In the genomic region with DNA sequence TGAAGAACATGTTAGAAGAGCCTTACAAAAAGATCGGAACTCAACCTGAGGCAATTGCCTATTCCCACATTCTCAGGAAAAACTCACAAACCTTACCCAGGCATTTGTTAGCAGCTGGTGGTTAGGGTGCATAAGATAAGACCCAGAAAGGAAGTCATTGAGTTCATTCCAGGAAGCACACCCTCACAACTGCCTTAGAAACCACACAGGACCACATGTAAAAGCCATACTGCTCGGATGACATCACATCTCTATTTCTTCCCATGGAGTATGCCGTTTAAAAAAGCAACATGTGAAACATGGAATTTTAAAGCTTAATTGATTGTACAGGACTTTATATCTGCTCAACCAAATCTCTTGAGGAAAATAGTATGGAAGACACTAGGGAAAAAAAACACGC, we compare ENCODE assay signal across 18 cellular contexts.
DNase-seq lines count a peak whose midpoint lies in the region; ATAC-seq and FAIRE-seq lines count a peak whose summit lies in the region.
"Had no signal": no experiment of that assay in that cellular context is flagged by ENCODE, and none has a peak within 500 bp of the region (broad histone marks: within the 10 kb centered on the region; RNA-seq: fewer than 3 reads in every experiment).

No MANE protein-coding gene starts in this region.

- H3K4me1 ChIP-seq in CD8-positive, alpha-beta memory T cell (ENCODE audit: insufficient read depth, low read length): no peaks in the 10 kb centered on the region
- H3K4me1 ChIP-seq: ascending aorta, prostate gland had no signal

- no peak overlapping the region for H3K4me3 Mint-ChIP-seq in activated CD4-positive, alpha-beta memory T cell treated with anti-CD3 and anti-CD28 coated beads, Interleukin-2, amount 10 ng/mL, durations not matched to agents 7 days and 5 days
- H3K4me3 Mint-ChIP-seq in activated CD4-positive, alpha-beta memory T cell treated with anti-CD3 and anti-CD28 coated beads for 36 hours: no peak overlapping the region
- peak overlapping the region in 2 of 7 donors; percentile 24 to 41 for H3K4me3 Mint-ChIP-seq in CD8-positive, alpha-beta memory T cell
- H3K4me3 Mint-ChIP-seq: GM23338, memory B cell had no signal

- ATAC-seq in HG02759 (IDR thresholded peaks at IDR 0.05; ENCODE audit: unreplicated experiment): peak; percentile 65
- ATAC-seq: GM23338, K562 had no signal

- H3K27me3 Mint-ChIP-seq in activated CD4-positive, alpha-beta memory T cell treated with anti-CD3 and anti-CD28 coated beads, Interleukin-2, amount 10 ng/mL, durations not matched to agents 7 days and 5 days: no peaks in the 10 kb centered on the region
- H3K27me3 Mint-ChIP-seq in activated CD4-positive, alpha-beta memory T cell treated with anti-CD3 and anti-CD28 coated beads for 36 hours: no peaks in the 10 kb centered on the region
- no peaks in the 10 kb centered on the region for H3K27me3 Mint-ChIP-seq in CD8-positive, alpha-beta memory T cell

- CTCF ChIA-PET in activated CD4-positive, alpha-beta memory T cell treated with anti-CD3 and anti-CD28 coated beads, Interleukin-2, amount 10 ng/mL, durations not matched to agents 7 days and 5 days (lab: Charles Lee): interaction anchor here (0.8 to 1.6 kb wide), 2 partner anchors 23 to 378 kb away, joined by 3 read pairs; no protein-coding TSS in a partner anchor
- CTCF ChIA-PET in activated CD4-positive, alpha-beta memory T cell treated with anti-CD3 and anti-CD28 coated beads for 36 hours (lab: Charles Lee): interaction anchor here (1.2 to 1.5 kb wide), 3 partner anchors 11 to 23 kb away, joined by 3 to 4 read pairs (median 4); no protein-coding TSS in a partner anchor
- CTCF ChIA-PET in CD8-positive, alpha-beta memory T cell (lab: Charles Lee): no interaction called here

- H3K36me3 ChIP-seq in CD8-positive, alpha-beta memory T cell (ENCODE audit: insufficient read depth, low read length): no peaks in the 10 kb centered on the region
- H3K36me3 ChIP-seq: ascending aorta, prostate gland had no signal

- H3K9me3 Mint-ChIP-seq in activated CD4-positive, alpha-beta memory T cell treated with anti-CD3 and anti-CD28 coated beads, Interleukin-2, amount 10 ng/mL, durations not matched to agents 7 days and 5 days: no peaks in the 10 kb centered on the region
- H3K9me3 Mint-ChIP-seq in activated CD4-positive, alpha-beta memory T cell treated with anti-CD3 and anti-CD28 coated beads for 36 hours: no peaks in the 10 kb centered on the region
- H3K9me3 Mint-ChIP-seq in CD8-positive, alpha-beta memory T cell: no peaks in the 10 kb centered on the region
- H3K9me3 Mint-ChIP-seq: GM23338, memory B cell had no signal

- peaks cover 19% of the 10 kb centered on the region for H3K4me1 Mint-ChIP-seq in activated CD4-positive, alpha-beta memory T cell treated with anti-CD3 and anti-CD28 coated beads, Interleukin-2, amount 10 ng/mL, durations not matched to agents 7 days and 5 days
- H3K4me1 Mint-ChIP-seq in activated CD4-positive, alpha-beta memory T cell treated with anti-CD3 and anti-CD28 coated beads for 36 hours (ENCODE audit: low read depth): peaks cover 9% of the 10 kb centered on the region
- peaks cover 5 to 10% (median 9%) of the 10 kb centered on the region in 3 donors for H3K4me1 Mint-ChIP-seq in CD8-positive, alpha-beta memory T cell

- no peaks in the 10 kb centered on the region for H3K36me3 Mint-ChIP-seq in activated CD4-positive, alpha-beta memory T cell treated with anti-CD3 and anti-CD28 coated beads, Interleukin-2, amount 10 ng/mL, durations not matched to agents 7 days and 5 days (ENCODE audit: low read depth)
- no peaks in the 10 kb centered on the region for H3K36me3 Mint-ChIP-seq in activated CD4-positive, alpha-beta memory T cell treated with anti-CD3 and anti-CD28 coated beads for 36 hours
- no peaks in the 10 kb centered on the region for H3K36me3 Mint-ChIP-seq in CD8-positive, alpha-beta memory T cell
- H3K36me3 Mint-ChIP-seq: memory B cell had no signal

- H3K9me3 ChIP-seq in CD8-positive, alpha-beta memory T cell (ENCODE audit: low read length): no peaks in the 10 kb centered on the region
- H3K9me3 ChIP-seq: ascending aorta, prostate gland had no signal

- DNase-seq in activated CD4-positive, alpha-beta memory T cell treated with anti-CD3 and anti-CD28 coated beads, Interleukin-2, amount 10 ng/mL, durations not matched to agents 7 days and 5 days: no peak
- DNase-seq in activated CD4-positive, alpha-beta memory T cell treated with anti-CD3 and anti-CD28 coated beads for 36 hours: no peak
- peak; percentile 11 for DNase-seq in UCSD-AML1 (lab: John Stamatoyannopoulos, UW; ENCODE audit: unreplicated experiment)
- DNase-seq in myocyte (ENCODE audit: low read depth): peak; percentile 28
- DNase-seq in CD8-positive, alpha-beta memory T cell: no peak
- DNase-seq in NCI-H524 (lab: John Stamatoyannopoulos, UW): no peak
- DNase-seq in RCC 7860 (ENCODE audit: low spot score): no peak
- DNase-seq: activated CD4-positive, alpha-beta T cell treated with anti-CD3 and anti-CD28 coated beads for 4 hours; DMS153; NCI-H345; stimulated activated CD4-positive, alpha-beta T cell treated with anti-CD3 and anti-CD28 coated beads, Interleukin-4, amount 100 ng/mL, for 4 hours had no signal

- intact Hi-C loops in activated CD4-positive, alpha-beta memory T cell treated with anti-CD3 and anti-CD28 coated beads for 36 hours (cut with micrococcal nuclease): loop anchor here (1.0 kb wide), 1 partner anchor 22 kb away; no protein-coding TSS in a partner anchor

- no peak overlapping the region for H3K4me3 ChIP-seq in CD8-positive, alpha-beta memory T cell (ENCODE audit: low read length)
- H3K4me3 ChIP-seq: ascending aorta, GM23338, K562, prostate gland had no signal

- peak overlapping the region; percentile 52 for H3K27ac Mint-ChIP-seq in activated CD4-positive, alpha-beta memory T cell treated with anti-CD3 and anti-CD28 coated beads, Interleukin-2, amount 10 ng/mL, durations not matched to agents 7 days and 5 days
- no peak overlapping the region for H3K27ac Mint-ChIP-seq in activated CD4-positive, alpha-beta memory T cell treated with anti-CD3 and anti-CD28 coated beads for 36 hours
- peak overlapping the region in 4 of 8 donors; percentile 33 to 70 (median 58) for H3K27ac Mint-ChIP-seq in CD8-positive, alpha-beta memory T cell
- H3K27ac Mint-ChIP-seq: GM23338, memory B cell had no signal

- FAIRE-seq in RCC 7860 (lab: Jason Lieb, UNC): no peak
- FAIRE-seq: K562 had no signal

- POLR2A ChIA-PET in activated CD4-positive, alpha-beta memory T cell treated with anti-CD3 and anti-CD28 coated beads, Interleukin-2, amount 10 ng/mL, durations not matched to agents 7 days and 5 days (lab: Charles Lee): interaction anchor here (1.1 to 2.4 kb wide), 2 partner anchors 23 to 378 kb away, joined by 3 to 9 read pairs; no protein-coding TSS in a partner anchor
- POLR2A ChIA-PET in activated CD4-positive, alpha-beta memory T cell treated with anti-CD3 and anti-CD28 coated beads for 36 hours (lab: Charles Lee): interaction anchor here (0.6 to 2.2 kb wide), 2 partner anchors 23 to 699 kb away, joined by 4 to 9 read pairs; no protein-coding TSS in a partner anchor
- POLR2A ChIA-PET in CD8-positive, alpha-beta memory T cell (lab: Charles Lee): interaction anchor here (0.6 kb wide), 1 partner anchor 394 kb away, joined by 4 read pairs; no protein-coding TSS in a partner anchor

- H3K27ac ChIP-seq in CD8-positive, alpha-beta memory T cell (ENCODE audit: low read depth, low read length): no peak overlapping the region
- H3K27ac ChIP-seq: ascending aorta, epithelial cell of prostate, prostate gland had no signal

- no peaks in the 10 kb centered on the region for H3K27me3 ChIP-seq in CD8-positive, alpha-beta memory T cell (ENCODE audit: insufficient read depth, low read length, poor library complexity, severe bottlenecking)
- H3K27me3 ChIP-seq: ascending aorta had no signal

Comparison
In these comparisons a context has a peak if more than half of its experiments do, and no peak if none do; other contexts are left out.
1. DNase-seq: peak in UCSD-AML1 (single experiment) and myocyte (single experiment); none in activated CD4-positive, alpha-beta memory T cell treated with anti-CD3 and anti-CD28 coated beads, Interleukin-2, amount 10 ng/mL, durations not matched to agents 7 days and 5 days (single experiment), activated CD4-positive, alpha-beta memory T cell treated with anti-CD3 and anti-CD28 coated beads for 36 hours (single experiment), CD8-positive, alpha-beta memory T cell (0 of 5), NCI-H524 (0 of 2) and RCC 7860 (single experiment).